Comparison of ENCODE assay signal across 8 cellular contexts in genomic region chr2:149330127-149331022, GRCh38. TPM values are rescaled to one million over a fixed set of nuclear protein-coding genes. Genes with fewer than 3 reads are reported as not detected.
DNase-seq lines count a peak whose midpoint lies in the region; ATAC-seq and TF ChIP-seq lines count a peak whose summit lies in the region.

LYPD6 (plus strand) TSS chr2:149330587; CDS start chr2:149437709, 107,122 bp downstream.

- ATAC-seq in HG02870 (IDR thresholded peaks at IDR 0.05; ENCODE audit: unreplicated experiment) (peak; percentile 86), heart left ventricle (peak; percentile 93 to 100 (median 97))
- peak; percentile 31 to 51 for ATAC-seq in activated T-cell treated with anti-CD3 and anti-CD28 coated beads, Interleukin-2, amount 50 U/mL, for 72 hours (replicated peaks in 1 of 2)

- H3K27ac ChIP-seq in heart left ventricle, result peak within 1 kb of the TSS in 1 of 12 donors; percentile 44
- H3K27ac ChIP-seq in CD4-positive, alpha-beta memory T cell (ENCODE audit: low read depth, low read length), result no peak within 1 kb of the TSS

- POLR2A ChIA-PET in CD4-positive, alpha-beta memory T cell (lab: Charles Lee; ENCODE audit: partially characterized antibody), result no interaction called here

- H3K9me3 Mint-ChIP-seq in activated T-cell treated with anti-CD3 and anti-CD28 coated beads, Interleukin-2, amount 50 U/mL, for 24 hours, result peaks cover 2% of the 10 kb centered on the region
- no peaks in the 10 kb centered on the region for H3K9me3 Mint-ChIP-seq in activated T-cell treated with anti-CD3 and anti-CD28 coated beads, Interleukin-2, amount 50 U/mL, for 72 hours
- H3K9me3 Mint-ChIP-seq in CD4-positive, alpha-beta memory T cell, result peaks cover 0 to 8% (median under 1%) of the 10 kb centered on the region in 8 donors

- no peaks in the 10 kb centered on the region for H3K36me3 Mint-ChIP-seq in activated T-cell treated with anti-CD3 and anti-CD28 coated beads, Interleukin-2, amount 50 U/mL, for 24 hours (ENCODE audit: low read depth)
- H3K36me3 Mint-ChIP-seq in activated T-cell treated with anti-CD3 and anti-CD28 coated beads, Interleukin-2, amount 50 U/mL, for 72 hours (ENCODE audit: insufficient read depth in 2 of 2), result no peaks in the 10 kb centered on the region
- H3K36me3 Mint-ChIP-seq in CD4-positive, alpha-beta memory T cell, result peaks cover 0 to 4% of the 10 kb centered on the region in 2 donors

- no peak for TF ChIP-seq POLR2A in heart left ventricle (IDR thresholded peaks at IDR 0.05)

- peaks cover 0 to 19% (median 8%) of the 10 kb centered on the region in 12 donors for H3K4me1 ChIP-seq in heart left ventricle
- no peaks in the 10 kb centered on the region for H3K4me1 ChIP-seq in CD4-positive, alpha-beta memory T cell (ENCODE audit: insufficient read depth, low read length)

- H3K27me3 ChIP-seq in heart left ventricle, result peaks cover 0 to 65% (median 17%) of the 10 kb centered on the region in 9 donors
- peaks cover 5% of the 10 kb centered on the region for H3K27me3 ChIP-seq in CD4-positive, alpha-beta memory T cell (ENCODE audit: insufficient read depth, low read length)

- WGBS in heart left ventricle, 4 donors, result 0 to 1% (median 1%) methylated on average over 11 to 96 of the region's 96 CpGs

- H3K36me3 ChIP-seq in heart left ventricle, result no peaks in the 10 kb centered on the region
- no peaks in the 10 kb centered on the region for H3K36me3 ChIP-seq in CD4-positive, alpha-beta memory T cell (ENCODE audit: insufficient read depth, low read length)

- H3K4me1 Mint-ChIP-seq in activated T-cell treated with anti-CD3 and anti-CD28 coated beads, Interleukin-2, amount 50 U/mL, for 24 hours (ENCODE audit: low read depth), result peaks cover 7% of the 10 kb centered on the region
- peaks cover 6% of the 10 kb centered on the region for H3K4me1 Mint-ChIP-seq in activated T-cell treated with anti-CD3 and anti-CD28 coated beads, Interleukin-2, amount 50 U/mL, for 72 hours (ENCODE audit: low read depth)
- H3K4me1 Mint-ChIP-seq in CD4-positive, alpha-beta memory T cell, result peaks cover 0 to 12% (median 3%) of the 10 kb centered on the region in 4 donors

- no peak for DNase-seq in activated T-cell treated with anti-CD3 and anti-CD28 coated beads, Interleukin-2, amount 50 U/mL, for 24 hours
- no peak for DNase-seq in activated T-cell treated with anti-CD3 and anti-CD28 coated beads, Interleukin-2, amount 50 U/mL, for 1 hour
- DNase-seq in NCI-H2081 treated with DMSO at 0.1 percent for 48 hours (lab: John Stamatoyannopoulos, UW) (peak; percentile 37), heart left ventricle (peak; percentile 57 to 83 (median 69)), occipital lobe (lab: John Stamatoyannopoulos, UW) (peak; percentile 40)
- no peak for DNase-seq in activated T-cell treated with anti-CD3 and anti-CD28 coated beads, Interleukin-2, amount 50 U/mL, for 72 hours
- no peak for DNase-seq in CD4-positive, alpha-beta memory T cell

- intact Hi-C loops in heart left ventricle (cut with DNase I), result loop anchor here in 1 of 10 donors (10.0 kb wide), 1 partner anchor 234 kb away; no protein-coding TSS in a partner anchor
- intact Hi-C loops in CD4-positive, alpha-beta memory T cell (cut with micrococcal nuclease), result no loop called here

- H3K4me3 ChIP-seq in heart left ventricle, result peak within 1 kb of the TSS; percentile 35 to 75 (median 59)
- H3K4me3 ChIP-seq in CD4-positive, alpha-beta memory T cell (ENCODE audit: low read length in 2 of 2), result no peak within 1 kb of the TSS

- CTCF ChIA-PET in CD4-positive, alpha-beta memory T cell (lab: Charles Lee; ENCODE audit: partially characterized antibody), result no interaction called here

- peaks cover 0 to 8% (median 0%) of the 10 kb centered on the region in 12 donors for H3K9me3 ChIP-seq in heart left ventricle
- H3K9me3 ChIP-seq in CD4-positive, alpha-beta memory T cell (ENCODE audit: control insufficient read depth in 1 of 2, low read length in 2 of 2), result no peaks in the 10 kb centered on the region

- no peak for TF ChIP-seq CTCF in heart left ventricle (IDR thresholded peaks at IDR 0.05)

- H3K4me3 Mint-ChIP-seq in activated T-cell treated with anti-CD3 and anti-CD28 coated beads, Interleukin-2, amount 50 U/mL, for 24 hours, result peak within 1 kb of the TSS; percentile 56
- peak within 1 kb of the TSS; percentile 45 to 71 for H3K4me3 Mint-ChIP-seq in activated T-cell treated with anti-CD3 and anti-CD28 coated beads, Interleukin-2, amount 50 U/mL, for 72 hours
- H3K4me3 Mint-ChIP-seq in CD4-positive, alpha-beta memory T cell, result peak within 1 kb of the TSS in 2 of 8 donors; percentile 36 to 45

- H3K27me3 Mint-ChIP-seq in activated T-cell treated with anti-CD3 and anti-CD28 coated beads, Interleukin-2, amount 50 U/mL, for 24 hours, result peaks cover 59% of the 10 kb centered on the region
- peaks cover 56% of the 10 kb centered on the region for H3K27me3 Mint-ChIP-seq in activated T-cell treated with anti-CD3 and anti-CD28 coated beads, Interleukin-2, amount 50 U/mL, for 72 hours (ENCODE audit: low read depth)
- H3K27me3 Mint-ChIP-seq in CD4-positive, alpha-beta memory T cell, result peaks cover 36 to 43% of the 10 kb centered on the region in 2 donors

- no peak within 1 kb of the TSS for H3K27ac Mint-ChIP-seq in activated T-cell treated with anti-CD3 and anti-CD28 coated beads, Interleukin-2, amount 50 U/mL, for 24 hours
- no peak within 1 kb of the TSS for H3K27ac Mint-ChIP-seq in activated T-cell treated with anti-CD3 and anti-CD28 coated beads, Interleukin-2, amount 50 U/mL, for 72 hours
- H3K27ac Mint-ChIP-seq in CD4-positive, alpha-beta memory T cell, result peak within 1 kb of the TSS in 1 of 7 donors; percentile 58

RNA-seq across cellular contexts. Expression of gene LYPD6, which starts in this region (rescaled TPM):
- not detected for total RNA-seq in activated T-cell treated with anti-CD3 and anti-CD28 coated beads, Interleukin-2, amount 50 U/mL, for 72 hours
- under 1 TPM in 8 of 9 donors, not detected in 1; 0.05 to 0.72 (median 0.17) TPM for total RNA-seq in heart left ventricle
- polyA plus RNA-seq in heart left ventricle, result under 1 TPM; 0.04 TPM
- total RNA-seq in occipital lobe, result 14.3 TPM
- total RNA-seq in CD4-positive, alpha-beta memory T cell, result not detected
- polyA plus RNA-seq in CD4-positive, alpha-beta memory T cell, result not detected

Comparison
In these comparisons a context has a peak if more than half of its experiments do, and no peak if none do; other contexts are left out.
1. Peak in ATAC-seq in activated T-cell treated with anti-CD3 and anti-CD28 coated beads, Interleukin-2, amount 50 U/mL, for 72 hours; RNA of the gene not detected or under 1 TPM.
2. Peak in DNase-seq, ATAC-seq and H3K4me3 ChIP-seq in heart left ventricle; RNA of the gene not detected or under 1 TPM.
3. DNase-seq: peak in NCI-H2081 treated with DMSO at 0.1 percent for 48 hours (single experiment) and occipital lobe (single experiment); none in activated T-cell treated with anti-CD3 and anti-CD28 coated beads, Interleukin-2, amount 50 U/mL, for 24 hours (single experiment), activated T-cell treated with anti-CD3 and anti-CD28 coated beads, Interleukin-2, amount 50 U/mL, for 1 hour (single experiment), activated T-cell treated with anti-CD3 and anti-CD28 coated beads, Interleukin-2, amount 50 U/mL, for 72 hours (0 of 2) and CD4-positive, alpha-beta memory T cell (0 of 5).
4. ATAC-seq: peak in every context shown above with its lines; median percentile 97 in heart left ventricle; 86 in HG02870; 41 in activated T-cell treated with anti-CD3 and anti-CD28 coated beads, Interleukin-2, amount 50 U/mL, for 72 hours.